Comparison of ENCODE assay signal across 16 cellular contexts in genomic region chr14:65749287-65749686, GRCh38.
DNase-seq lines count a peak whose midpoint lies in the region; ATAC-seq and TF ChIP-seq lines count a peak whose summit lies in the region.
"Had no signal": no experiment of that assay in that cellular context is flagged by ENCODE, and none has a peak within 500 bp of the region (broad histone marks: within the 10 kb centered on the region; RNA-seq: fewer than 3 reads in every experiment).

No MANE protein-coding gene starts in this region.

- H3K36me3 Mint-ChIP-seq in CD4-positive, CD25-positive, alpha-beta regulatory T cell: peaks cover 8% of the 10 kb centered on the region
- peaks cover 4% of the 10 kb centered on the region for H3K36me3 Mint-ChIP-seq in CD4-positive, alpha-beta T cell (ENCODE audit: low read depth)
- H3K36me3 Mint-ChIP-seq in mesothelial cell of epicardium: no peaks in the 10 kb centered on the region
- H3K36me3 Mint-ChIP-seq: CD14-positive monocyte had no signal

- no peaks in the 10 kb centered on the region for H3K4me1 ChIP-seq in CD4-positive, CD25-positive, alpha-beta regulatory T cell (ENCODE audit: control insufficient read depth, insufficient read depth, low read length, poor library complexity, severe bottlenecking)
- H3K4me1 ChIP-seq: BE2C, BLaER1, Caco-2 had no signal

- DNase-seq in CD4-positive, CD25-positive, alpha-beta regulatory T cell: no peak
- DNase-seq in CD4-positive, alpha-beta T cell: no peak
- DNase-seq in MV-4-11 (lab: John Stamatoyannopoulos, UW) (peak; percentile 22), mesothelial cell of epicardium (ENCODE audit: low spot score in 2 of 2, unreplicated experiment in 2 of 2) (no peak)
- DNase-seq: 8988T; ACHN; BE2C; C1 segment of cervical spinal cord; Caco-2; Calu3; CD4-positive, alpha-beta memory T cell; DMS79 treated with DMSO at 0.1 percent for 48 hours; GF-D8 had no signal

- no peaks in the 10 kb centered on the region for H3K27me3 Mint-ChIP-seq in CD4-positive, CD25-positive, alpha-beta regulatory T cell
- H3K27me3 Mint-ChIP-seq in CD4-positive, alpha-beta T cell: no peaks in the 10 kb centered on the region
- H3K27me3 Mint-ChIP-seq in mesothelial cell of epicardium (ENCODE audit: low read depth): no peaks in the 10 kb centered on the region
- H3K27me3 Mint-ChIP-seq: CD4-positive, alpha-beta memory T cell had no signal

- H3K4me3 Mint-ChIP-seq in CD4-positive, CD25-positive, alpha-beta regulatory T cell: no peak overlapping the region
- no peak overlapping the region for H3K4me3 Mint-ChIP-seq in CD4-positive, alpha-beta T cell
- H3K4me3 Mint-ChIP-seq in mesothelial cell of epicardium: no peak overlapping the region
- H3K4me3 Mint-ChIP-seq: CD14-positive monocyte; CD4-positive, alpha-beta memory T cell had no signal

- H3K9me3 ChIP-seq in CD4-positive, CD25-positive, alpha-beta regulatory T cell (ENCODE audit: control insufficient read depth in 2 of 2, low read length in 2 of 2): no peaks in the 10 kb centered on the region
- H3K9me3 ChIP-seq in CD4-positive, alpha-beta T cell (ENCODE audit: control insufficient read depth, low read length): no peaks in the 10 kb centered on the region
- H3K9me3 ChIP-seq: BE2C, BLaER1, Caco-2 had no signal

- H3K4me1 Mint-ChIP-seq in CD4-positive, CD25-positive, alpha-beta regulatory T cell: peaks cover 4 to 9% (median 7%) of the 10 kb centered on the region in 4 donors
- H3K4me1 Mint-ChIP-seq in CD4-positive, alpha-beta T cell (ENCODE audit: low read depth): no peaks in the 10 kb centered on the region
- no peaks in the 10 kb centered on the region for H3K4me1 Mint-ChIP-seq in mesothelial cell of epicardium
- H3K4me1 Mint-ChIP-seq: CD14-positive monocyte had no signal

- CTCF ChIA-PET in CD4-positive, alpha-beta T cell (lab: Charles Lee): no interaction called here

- H3K27ac ChIP-seq in CD4-positive, CD25-positive, alpha-beta regulatory T cell (ENCODE audit: insufficient read depth, low read length, poor library complexity, severe bottlenecking): no peak overlapping the region
- no peak overlapping the region for H3K27ac ChIP-seq in CD4-positive, alpha-beta T cell (ENCODE audit: low read depth, low read length)
- H3K27ac ChIP-seq: BLaER1 had no signal

- no peaks in the 10 kb centered on the region for H3K27me3 ChIP-seq in CD4-positive, CD25-positive, alpha-beta regulatory T cell (ENCODE audit: control insufficient read depth, insufficient read depth, low read length)
- H3K27me3 ChIP-seq in CD4-positive, alpha-beta T cell (ENCODE audit: control insufficient read depth, insufficient read depth, low read length): no peaks in the 10 kb centered on the region
- H3K27me3 ChIP-seq: BE2C, BLaER1 had no signal

- intact Hi-C loops in CD4-positive, alpha-beta T cell (cut with DNase I, micrococcal nuclease): loop anchor here in 1 of 2 experiments (5.0 kb wide), 1 partner anchor 42 kb away; no protein-coding TSS in a partner anchor

- no peak for TF ChIP-seq CTCF in CD4-positive, alpha-beta T cell (IDR thresholded peaks at IDR 0.05)
- no peak for TF ChIP-seq CTCF in mesothelial cell of epicardium (IDR thresholded peaks at IDR 0.05; ENCODE audit: unreplicated experiment)

- peak overlapping the region in 2 of 3 donors; percentile 39 to 76 for H3K27ac Mint-ChIP-seq in CD4-positive, CD25-positive, alpha-beta regulatory T cell
- H3K27ac Mint-ChIP-seq in CD4-positive, alpha-beta T cell: peak overlapping the region; percentile 39
- H3K27ac Mint-ChIP-seq in mesothelial cell of epicardium: no peak overlapping the region
- H3K27ac Mint-ChIP-seq: CD14-positive monocyte had no signal

- ATAC-seq in CD4-positive, CD25-positive, alpha-beta regulatory T cell (ENCODE audit: low read depth in 2 of 2): no peak
- ATAC-seq in CD4-positive, alpha-beta T cell (ENCODE audit: poor library complexity): no peak
- no peak for ATAC-seq in HG02884 (IDR thresholded peaks at IDR 0.05; ENCODE audit: unreplicated experiment)

- POLR2A ChIA-PET in CD4-positive, alpha-beta T cell (lab: Charles Lee): no interaction called here

- H3K36me3 ChIP-seq in CD4-positive, CD25-positive, alpha-beta regulatory T cell (ENCODE audit: control insufficient read depth, insufficient read depth, low read length): no peaks in the 10 kb centered on the region
- H3K36me3 ChIP-seq: BE2C, BLaER1 had no signal

- H3K4me3 ChIP-seq in CD4-positive, CD25-positive, alpha-beta regulatory T cell (ENCODE audit: low read depth, low read length): no peak overlapping the region
- H3K4me3 ChIP-seq: BLaER1 had no signal

- peaks cover 0 to 4% (median 0%) of the 10 kb centered on the region in 7 donors for H3K9me3 Mint-ChIP-seq in CD4-positive, CD25-positive, alpha-beta regulatory T cell
- H3K9me3 Mint-ChIP-seq in CD4-positive, alpha-beta T cell: no peaks in the 10 kb centered on the region
- peaks cover 9% of the 10 kb centered on the region for H3K9me3 Mint-ChIP-seq in mesothelial cell of epicardium
- H3K9me3 Mint-ChIP-seq: CD14-positive monocyte had no signal
